Comparison of ENCODE assay signal across 11 cellular contexts in genomic region chr5:1724822-1725602, GRCh38.
DNase-seq lines count a peak whose midpoint lies in the region; ATAC-seq and TF ChIP-seq lines count a peak whose summit lies in the region.
"Had no signal": no experiment of that assay in that cellular context is flagged by ENCODE, and none has a peak within 500 bp of the region (broad histone marks: within the 10 kb centered on the region; RNA-seq: fewer than 3 reads in every experiment).

No MANE protein-coding gene starts in this region.

- no peaks in the 10 kb centered on the region for H3K9me3 ChIP-seq in iPS-18a (ENCODE audit: control insufficient read depth, low read depth, low read length)
- no peaks in the 10 kb centered on the region for H3K9me3 ChIP-seq in smooth muscle cell (replicated peaks; ENCODE audit: low read depth)

- no peaks in the 10 kb centered on the region for H3K79me2 ChIP-seq in smooth muscle cell (ENCODE audit: low read depth)

- H3K4me3 ChIP-seq in iPS-18a (ENCODE audit: low read length) (peak overlapping the region; percentile 52), smooth muscle cell (peak overlapping the region; percentile 39)

- no peaks in the 10 kb centered on the region for H3F3A ChIP-seq in smooth muscle cell (ENCODE audit: low read depth)

- TF ChIP-seq CTCF in smooth muscle cell (IDR thresholded peaks at IDR 0.05; ENCODE audit: borderline replicate concordance, insufficient read depth, poor library complexity, severe bottlenecking) = no peak

- peak; percentile 5 for DNase-seq in activated CD4-positive, alpha-beta T cell treated with anti-CD3 and anti-CD28 coated beads for 1 hour
- no peak for DNase-seq in activated CD4-positive, alpha-beta T cell treated with anti-CD3 and anti-CD28 coated beads, Interleukin-2, amount 50 U/mL, for 4 hours
- DNase-seq in activated effector memory CD4-positive, alpha-beta T cell treated with anti-CD3 and anti-CD28 coated beads, Interleukin-2, amount 50 U/mL, for 16 hours = peak; percentile 71
- DNase-seq in smooth muscle cell (lab: John Stamatoyannopoulos, UW; ENCODE audit: unreplicated experiment) (no peak), midbrain (lab: John Stamatoyannopoulos, UW) (no peak)
- DNase-seq: central memory CD4-positive, alpha-beta T cell; mammary epithelial cell; NCI-H1417 treated with DMSO at 0.1 percent for 48 hours had no signal

- H3K4me2 ChIP-seq in smooth muscle cell = peak overlapping the region; percentile 84

- 46% methylated on average over 39 of the region's 41 CpGs for WGBS in smooth muscle cell (ENCODE audit: low lambda C conversion rate)

- peak overlapping the region; percentile 69 for H2AFZ ChIP-seq in smooth muscle cell (ENCODE audit: low read depth)

- H3K4me1 ChIP-seq in iPS-18a (ENCODE audit: control insufficient read depth, low read depth, low read length) (peaks cover 9% of the 10 kb centered on the region), smooth muscle cell (ENCODE audit: low read depth) (no peaks in the 10 kb centered on the region)

- H3K9ac ChIP-seq in iPS-18a (ENCODE audit: low read length) (peak overlapping the region; percentile 20), smooth muscle cell (ENCODE audit: low read depth) (no peak overlapping the region)

- ATAC-seq in GM18517 (IDR thresholded peaks at IDR 0.05; ENCODE audit: unreplicated experiment) = no peak
- ATAC-seq in GM18858 (IDR thresholded peaks at IDR 0.05; ENCODE audit: unreplicated experiment) = no peak

- H4K20me1 ChIP-seq in smooth muscle cell (ENCODE audit: low read depth) = no peaks in the 10 kb centered on the region

- H3K27me3 ChIP-seq in iPS-18a (ENCODE audit: control insufficient read depth, insufficient read depth, low read length) (peaks cover 15% of the 10 kb centered on the region), smooth muscle cell (ENCODE audit: low read depth) (no peaks in the 10 kb centered on the region)

- H3K36me3 ChIP-seq in iPS-18a (ENCODE audit: control insufficient read depth, low read depth, low read length) (no peaks in the 10 kb centered on the region), smooth muscle cell (ENCODE audit: low read depth) (no peaks in the 10 kb centered on the region)

- H3K27ac ChIP-seq in iPS-18a (ENCODE audit: low read length) (no peak overlapping the region), smooth muscle cell (ENCODE audit: low read depth) (no peak overlapping the region)

Comparison
In these comparisons a context has a peak if more than half of its experiments do, and no peak if none do; other contexts are left out.
1. DNase-seq: peak in activated CD4-positive, alpha-beta T cell treated with anti-CD3 and anti-CD28 coated beads for 1 hour (single experiment) and activated effector memory CD4-positive, alpha-beta T cell treated with anti-CD3 and anti-CD28 coated beads, Interleukin-2, amount 50 U/mL, for 16 hours (single experiment); none in activated CD4-positive, alpha-beta T cell treated with anti-CD3 and anti-CD28 coated beads, Interleukin-2, amount 50 U/mL, for 4 hours (0 of 2), smooth muscle cell (single experiment) and midbrain (single experiment).